ENCODE assay signal across 1 cellular context in genomic region chr9:129673602-129674001, GRCh38.
TF ChIP-seq lines count a peak whose summit lies in the region.

No MANE protein-coding gene starts in this region.

TF ChIP-seq in K562, 482 proteins besides CTCF, POLR2A, EP300 and RAD21:
- no peak for TF ChIP-seq ZBTB2 (IDR thresholded peaks at IDR 0.05)
- TF ChIP-seq SRSF1 (IDR thresholded peaks at IDR 0.05; ENCODE audit: low read depth, low read length), result no peak
- no peak for TF ChIP-seq HLTF (IDR thresholded peaks at IDR 0.05)
- no peak for TF ChIP-seq ETV6 (IDR thresholded peaks at IDR 0.05; ENCODE audit: borderline replicate concordance in 1 of 2, low read depth in 2 of 2, low read length in 1 of 2)
- no peak for TF ChIP-seq ETV6 (CRISPR knock-in tag; IDR thresholded peaks at IDR 0.05; ENCODE audit: borderline replicate concordance)
- 0 out of 2 replicates have a peak, but pooled peaks have one; percentile 27 for TF ChIP-seq ZNF609 (CRISPR knock-in tag; IDR thresholded peaks at IDR 0.05; ENCODE audit: borderline replicate concordance)
- TF ChIP-seq CBFA2T3 (IDR thresholded peaks at IDR 0.05), result peak; percentile 49; the same call in 1 of the 2 replicates
- peak; percentile 33; the same call in 1 of the 2 replicates for TF ChIP-seq CBFA2T2 (conservative IDR thresholded peaks at IDR 0.05)
- TF ChIP-seq NRF1 (conservative IDR thresholded peaks at IDR 0.05 in 1 of 2, IDR thresholded peaks at IDR 0.05 in 1 of 2), result no peak
- 0 out of 2 replicates have a peak, but pooled peaks have one; percentile 21 for TF ChIP-seq POLR2G (IDR thresholded peaks at IDR 0.05; ENCODE audit: low read depth, low read length)
